1 cellular context compared by ENCODE assay signal in genomic region chr4:8607603-8608481, GRCh38.
TF ChIP-seq lines count a peak whose summit lies in the region.

No MANE protein-coding gene starts in this region.

TF ChIP-seq in HEK293, 187 proteins besides CTCF, POLR2A, EP300 and RAD21 (continued from another document):
- TF ChIP-seq ZNF398 (tag by site-specific recombination; IDR thresholded peaks at IDR 0.05) (no peak), ZNF341 (tag by site-specific recombination; IDR thresholded peaks at IDR 0.05; ENCODE audit: low read depth) (peak; percentile 49; the same call in 1 of the 2 replicates), ZNF701 (tag by site-specific recombination; IDR thresholded peaks at IDR 0.05) (no peak), ZNF544 (tag by site-specific recombination; IDR thresholded peaks at IDR 0.05) (no peak), WT1 (tag by site-specific recombination; IDR thresholded peaks at IDR 0.05) (no peak), ZBTB17 (tag by site-specific recombination; IDR thresholded peaks at IDR 0.05) (no peak), SETDB1 (IDR thresholded peaks at IDR 0.05; ENCODE audit: insufficient read length, low read length) (no peak), ZNF776 (tag by site-specific recombination; IDR thresholded peaks at IDR 0.05; ENCODE audit: borderline replicate concordance) (no peak), ZBTB7A (tag by site-specific recombination; IDR thresholded peaks at IDR 0.05; ENCODE audit: low read depth) (peak; percentile 75), PATZ1 (tag by site-specific recombination; IDR thresholded peaks at IDR 0.05) (peak; percentile 35; the same call in 1 of the 2 replicates), ZNF211 (tag by site-specific recombination; IDR thresholded peaks at IDR 0.05; ENCODE audit: low read depth) (no peak), ZNF654 (tag by site-specific recombination; IDR thresholded peaks at IDR 0.05; ENCODE audit: low read depth) (peak; percentile 52), ZNF610 (tag by site-specific recombination; IDR thresholded peaks at IDR 0.05; ENCODE audit: borderline replicate concordance) (no peak)
